Comparison of ENCODE assay signal across 21 cellular contexts in the genomic region with DNA sequence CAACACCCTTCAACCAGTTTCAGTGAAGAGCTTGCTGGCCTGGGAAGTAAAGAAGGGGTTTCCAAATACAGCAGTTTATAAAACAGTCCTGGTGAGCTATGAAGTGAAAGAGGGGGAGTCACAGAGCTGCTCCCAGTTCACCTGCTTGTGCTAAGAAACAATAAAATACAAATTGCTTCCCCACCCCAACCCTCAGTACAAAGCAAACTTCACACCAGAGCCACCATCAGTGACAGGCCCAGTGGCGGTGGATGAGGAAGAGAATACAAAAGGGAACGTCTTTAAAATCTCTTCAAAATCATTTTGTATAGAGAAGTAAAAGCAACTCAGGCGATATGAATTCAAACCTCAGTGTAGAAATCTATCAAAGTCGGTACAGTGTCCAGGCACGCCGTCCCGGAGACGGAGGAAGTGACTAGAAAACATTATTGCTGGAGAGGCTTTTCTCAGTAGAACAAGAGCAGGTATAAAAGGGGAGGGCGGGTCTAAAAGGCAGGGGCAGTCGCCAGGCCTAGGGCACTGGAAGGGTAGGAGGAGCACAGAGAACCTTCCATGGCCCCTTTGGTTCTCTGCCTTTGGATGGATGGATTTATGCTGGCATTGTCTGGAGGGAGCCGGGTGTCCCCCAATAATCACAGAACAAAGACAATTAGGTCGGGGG. TPM values are rescaled to one million over a fixed set of nuclear protein-coding genes. Genes with fewer than 3 reads are reported as not detected.
DNase-seq lines count a peak whose midpoint lies in the region; ATAC-seq and TF ChIP-seq lines count a peak whose summit lies in the region.
"Had no signal": no experiment of that assay in that cellular context is flagged by ENCODE, and none has a peak within 500 bp of the region (broad histone marks: within the 10 kb centered on the region; RNA-seq: fewer than 3 reads in every experiment).

No MANE protein-coding gene starts in this region.

- H3K4me3 Mint-ChIP-seq in MCF 10A (ENCODE audit: unreplicated experiment) (no peak overlapping the region), T-cell (no peak overlapping the region)
- H3K4me3 Mint-ChIP-seq: brain, type B pancreatic cell had no signal

- H3K36me3 Mint-ChIP-seq in MCF 10A (ENCODE audit: insufficient read depth, unreplicated experiment) (peaks cover 89% of the 10 kb centered on the region), T-cell (peaks cover 35% of the 10 kb centered on the region)

- H3K27ac ChIP-seq in breast epithelium (no peak overlapping the region), transverse colon (peak overlapping the region; percentile 53 to 67 (median 66))
- H3K27ac ChIP-seq: dorsolateral prefrontal cortex, esophagus squamous epithelium, left ventricle myocardium inferior, sigmoid colon, SJSA1 had no signal

- H3K4me1 Mint-ChIP-seq in MCF 10A (ENCODE audit: insufficient read depth, unreplicated experiment) (no peaks in the 10 kb centered on the region), T-cell (no peaks in the 10 kb centered on the region)
- H3K4me1 Mint-ChIP-seq: brain had no signal

- in situ Hi-C loops in transverse colon (cut with MboI; ENCODE audit: low pct_ligation_motif_present in 1 of 4, low pct_unique_long_range_greater_than_20kb in 1 of 4, low sequenced_read_pairs in 3 of 4) = no loop called here

- DNase-seq in MCF 10A (ENCODE audit: unreplicated experiment) = no peak
- no peak for DNase-seq in breast epithelium (ENCODE audit: low spot score in 2 of 2)
- DNase-seq in T-cell = no peak
- DNase-seq in iPS-NIHi11 (ENCODE audit: low spot score) = peak; percentile 5
- DNase-seq in transverse colon = peak; percentile 43
- DNase-seq in 8988T = no peak
- DNase-seq: activated CD8-positive, alpha-beta memory T cell treated with anti-CD3 and anti-CD28 coated beads, Interleukin-2, amount 50 U/mL, for 4 hours; dorsolateral prefrontal cortex; esophagus squamous epithelium; left ventricle myocardium inferior; NCI-H1417 treated with DMSO at 0.1 percent for 48 hours; NCI-H69; OCI-M1; sigmoid colon; stimulated activated naive CD4-positive, alpha-beta T cell treated with Interleukin-2 at 50 U/mL for 16 hours; T-helper 2 cell had no signal

- H3K27ac Mint-ChIP-seq in MCF 10A (ENCODE audit: low read depth, unreplicated experiment) = peak overlapping the region; percentile 7
- H3K27ac Mint-ChIP-seq in T-cell = peak overlapping the region; percentile 27 to 36
- H3K27ac Mint-ChIP-seq: type B pancreatic cell had no signal

- CTCF ChIA-PET in MCF 10A (lab: Yijun Ruan, JAX) (interaction anchor here (1.8 to 3.7 kb wide), 2 partner anchors 10 to 16 kb away, joined by 6 to 12 read pairs; a partner anchor contains a TSS), T-cell (lab: Charles Lee) (interaction anchor here in 1 of 2 donors (0.6 to 1.4 kb wide), 2 partner anchors 10 to 1294 kb away, joined by 3 to 8 read pairs; a partner anchor contains a TSS)

- no peak for TF ChIP-seq POLR2A in breast epithelium (IDR thresholded peaks at IDR 0.05)
- TF ChIP-seq POLR2A in transverse colon (IDR thresholded peaks at IDR 0.05) = peak; percentile 29
- no peak for TF ChIP-seq POLR2A in GM18505 (IDR thresholded peaks at IDR 0.05; ENCODE audit: borderline replicate concordance, extremely low read depth, insufficient read depth, insufficient read length)

- peaks cover 12% of the 10 kb centered on the region for H3K36me3 ChIP-seq in breast epithelium
- peaks cover 0 to 32% (median 14%) of the 10 kb centered on the region in 4 donors for H3K36me3 ChIP-seq in transverse colon

- H3K9me3 ChIP-seq in breast epithelium = no peaks in the 10 kb centered on the region
- H3K9me3 ChIP-seq in transverse colon = no peaks in the 10 kb centered on the region
- H3K9me3 ChIP-seq: esophagus squamous epithelium, left ventricle myocardium inferior, sigmoid colon, SJSA1 had no signal

- H3K9me3 Mint-ChIP-seq in MCF 10A (ENCODE audit: unreplicated experiment) (no peaks in the 10 kb centered on the region), T-cell (no peaks in the 10 kb centered on the region)
- H3K9me3 Mint-ChIP-seq: brain, type B pancreatic cell had no signal

- no TSS peak for BruUV-seq in MCF 10A (replicated peaks; lab: Mats Ljungman, UMichigan)

- 51 to 58% methylated on average over 8 to 12 of the region's 12 CpGs for WGBS in transverse colon (ENCODE audit: low coverage in 1 of 2), 2 donors

- H3K4me3 ChIP-seq in breast epithelium (no peak overlapping the region), transverse colon (no peak overlapping the region)
- H3K4me3 ChIP-seq: dorsolateral prefrontal cortex, esophagus squamous epithelium, left ventricle myocardium inferior, sigmoid colon, SJSA1 had no signal

- POLR2A ChIA-PET in MCF 10A (lab: Yijun Ruan, JAX) = interaction anchor here (0.6 to 1.9 kb wide), 4 partner anchors 10 to 48 kb away, joined by 3 to 12 read pairs (median 4); a partner anchor contains a TSS
- POLR2A ChIA-PET in T-cell (lab: Charles Lee) = interaction anchor here (0.5 to 1.6 kb wide), 3 partner anchors 10 to 256 kb away, joined by 3 to 8 read pairs (median 4); a partner anchor contains a TSS

- H3K27me3 ChIP-seq in breast epithelium (no peaks in the 10 kb centered on the region), transverse colon (no peaks in the 10 kb centered on the region)
- H3K27me3 ChIP-seq: dorsolateral prefrontal cortex, esophagus squamous epithelium, sigmoid colon, SJSA1 had no signal

- H3K4me1 ChIP-seq in breast epithelium = no peaks in the 10 kb centered on the region
- peaks cover 0 to 19% (median 12%) of the 10 kb centered on the region in 4 donors for H3K4me1 ChIP-seq in transverse colon
- H3K4me1 ChIP-seq: left ventricle myocardium inferior, sigmoid colon, SJSA1 had no signal

- intact Hi-C loops in MCF 10A (cut with micrococcal nuclease) = no loop called here
- intact Hi-C loops in breast epithelium (cut with DNase I; ENCODE audit: low total_unique reads) = no loop called here
- intact Hi-C loops in transverse colon (cut with DNase I; ENCODE audit: low total_unique reads) = no loop called here

- TF ChIP-seq EP300 in transverse colon (IDR thresholded peaks at IDR 0.05; ENCODE audit: low read depth) = no peak

- no peaks in the 10 kb centered on the region for H3K27me3 Mint-ChIP-seq in MCF 10A (ENCODE audit: insufficient read depth, unreplicated experiment)
- no peaks in the 10 kb centered on the region for H3K27me3 Mint-ChIP-seq in T-cell
- H3K27me3 Mint-ChIP-seq: brain, type B pancreatic cell had no signal

- no peak for TF ChIP-seq CTCF in MCF 10A (IDR thresholded peaks at IDR 0.05; ENCODE audit: unreplicated experiment)
- no peak for TF ChIP-seq CTCF in breast epithelium (IDR thresholded peaks at IDR 0.05)
- TF ChIP-seq CTCF in transverse colon (IDR thresholded peaks at IDR 0.05) = no peak

- no peak for ATAC-seq in T-cell (replicated peaks in 1 of 4)
- no peak for ATAC-seq in HG03135 (IDR thresholded peaks at IDR 0.05; ENCODE audit: unreplicated experiment)
- ATAC-seq in GM18505 (IDR thresholded peaks at IDR 0.05; ENCODE audit: unreplicated experiment) = no peak

RNA-seq across cellular contexts. Expression of a gene that starts 10.5 kb away (rescaled TPM):
- total RNA-seq in MCF 10A (2022) (2,870 and 3,181 TPM in 2 replicates), breast epithelium (1,000 to 10,000 TPM; 3,137 to 4,833 (median 3,312) TPM), T-cell (1,000 to 10,000 TPM; 1,782 to 2,711 (median 2,416) TPM), transverse colon (1,000 to 10,000 TPM in 3 of 4 donors, 100 to 1,000 TPM in 1; 660 to 2,105 (median 1,778) TPM)

RNA-seq across cellular contexts. Expression of a gene that starts 16.9 kb away (rescaled TPM):
- total RNA-seq in MCF 10A (2022) = 116 and 117 TPM in 2 replicates
- total RNA-seq in breast epithelium = 10 to 100 TPM; 50.1 to 79.6 (median 73.4) TPM
- 100 to 1,000 TPM; 139 to 171 (median 161) TPM for total RNA-seq in T-cell
- total RNA-seq in transverse colon = 100 to 1,000 TPM in 2 of 4 donors, 10 to 100 TPM in 2; 70.0 to 141 (median 107) TPM

RNA-seq across cellular contexts. Expression of a gene that starts 54.2 kb away (rescaled TPM):
- total RNA-seq in MCF 10A (2022) (216 and 256 TPM in 2 replicates), breast epithelium (10 to 100 TPM; 44.8 to 74.1 (median 53.9) TPM), T-cell (100 to 1,000 TPM; 128 to 202 (median 137) TPM), transverse colon (100 to 1,000 TPM; 101 to 328 (median 198) TPM)

Comparison
In these comparisons a context has a peak if more than half of its experiments do, and no peak if none do; other contexts are left out.
1. DNase-seq: peak in iPS-NIHi11 (single experiment) and transverse colon (single experiment); none in MCF 10A (single experiment), breast epithelium (0 of 2), T-cell (0 of 34) and 8988T (single experiment).
2. H3K27ac ChIP-seq: peak in transverse colon (4 of 4); none in breast epithelium (0 of 2).